Comparison of ENCODE assay signal across 10 cellular contexts in the genomic region with DNA sequence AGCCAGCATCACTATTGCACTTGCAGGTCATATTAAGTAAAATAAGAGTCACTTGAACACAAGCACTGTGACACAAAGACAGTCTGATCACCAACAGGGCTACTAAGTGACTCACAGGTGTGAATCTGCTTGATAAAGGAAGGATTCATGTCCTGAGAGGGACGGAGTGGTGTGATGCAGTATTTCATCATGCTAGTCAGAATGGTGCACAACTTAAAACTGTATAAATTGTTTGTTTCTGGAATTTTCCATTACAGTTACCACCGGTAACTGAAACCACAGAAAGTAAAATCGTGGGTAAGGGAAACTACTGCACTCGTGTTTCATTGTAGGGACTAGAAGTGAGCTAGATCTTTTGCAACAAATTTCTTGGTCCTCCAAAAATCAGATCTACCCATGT.
DNase-seq lines count a peak whose midpoint lies in the region; ATAC-seq lines count a peak whose summit lies in the region.
"Had no signal": no experiment of that assay in that cellular context is flagged by ENCODE, and none has a peak within 500 bp of the region (broad histone marks: within the 10 kb centered on the region; RNA-seq: fewer than 3 reads in every experiment).

No MANE protein-coding gene starts in this region.

- DNase-seq in activated gamma-delta T cell treated with anti-CD3 and anti-CD28 coated beads, Interleukin-2, amount 50 U/mL, for 16 hours (ENCODE audit: low read depth): peak; percentile 3
- DNase-seq in activated gamma-delta T cell (lab: John Stamatoyannopoulos, UW) (no peak), posterior cingulate gyrus (no peak)
- no peak for DNase-seq in activated naive CD8-positive, alpha-beta T cell treated with anti-CD3 and anti-CD28 coated beads, Interleukin-2, amount 50 U/mL, for 24 hours
- DNase-seq: NCI-H2081 treated with DMSO at 0.1 percent for 48 hours had no signal

- H3K27ac Mint-ChIP-seq in activated naive CD8-positive, alpha-beta T cell treated with anti-CD3 and anti-CD28 coated beads, Interleukin-2, amount 50 U/mL, for 24 hours: peak overlapping the region; percentile 87
- peak overlapping the region; percentile 90 for H3K27ac Mint-ChIP-seq in stimulated activated naive CD8-positive, alpha-beta T cell treated with anti-CD3 and anti-CD28 coated beads, Interleukin-15, Interleukin-2, amounts not matched to agents 100 ng/mL and 50 ng/mL, for 24 hours
- H3K27ac Mint-ChIP-seq: CD4-positive, CD25-positive, alpha-beta regulatory T cell had no signal

- ATAC-seq in HG03520 (IDR thresholded peaks at IDR 0.05; ENCODE audit: unreplicated experiment) (peak; percentile 78), HG02970 (IDR thresholded peaks at IDR 0.05; ENCODE audit: low FRiP score, unreplicated experiment) (no peak), HG03097 (IDR thresholded peaks at IDR 0.05; ENCODE audit: low FRiP score, unreplicated experiment) (no peak)
- ATAC-seq in activated naive CD8-positive, alpha-beta T cell treated with anti-CD3 and anti-CD28 coated beads, Interleukin-2, amount 50 U/mL, for 24 hours: peak; percentile 97

- intact Hi-C loops in posterior cingulate gyrus (cut with DNase I): no loop called here

- no peaks in the 10 kb centered on the region for H3K9me3 Mint-ChIP-seq in activated naive CD8-positive, alpha-beta T cell treated with anti-CD3 and anti-CD28 coated beads, Interleukin-2, amount 50 U/mL, for 24 hours
- H3K9me3 Mint-ChIP-seq in stimulated activated naive CD8-positive, alpha-beta T cell treated with anti-CD3 and anti-CD28 coated beads, Interleukin-15, Interleukin-2, amounts not matched to agents 100 ng/mL and 50 ng/mL, for 24 hours: no peaks in the 10 kb centered on the region
- H3K9me3 Mint-ChIP-seq: CD4-positive, CD25-positive, alpha-beta regulatory T cell had no signal

- peak overlapping the region; percentile 10 for H3K4me3 Mint-ChIP-seq in activated naive CD8-positive, alpha-beta T cell treated with anti-CD3 and anti-CD28 coated beads, Interleukin-2, amount 50 U/mL, for 24 hours
- H3K4me3 Mint-ChIP-seq in stimulated activated naive CD8-positive, alpha-beta T cell treated with anti-CD3 and anti-CD28 coated beads, Interleukin-15, Interleukin-2, amounts not matched to agents 100 ng/mL and 50 ng/mL, for 24 hours: peak overlapping the region; percentile 48
- H3K4me3 Mint-ChIP-seq: CD4-positive, CD25-positive, alpha-beta regulatory T cell had no signal

- H3K36me3 Mint-ChIP-seq in activated naive CD8-positive, alpha-beta T cell treated with anti-CD3 and anti-CD28 coated beads, Interleukin-2, amount 50 U/mL, for 24 hours (ENCODE audit: low read depth): peaks cover 2% of the 10 kb centered on the region
- peaks cover 9% of the 10 kb centered on the region for H3K36me3 Mint-ChIP-seq in stimulated activated naive CD8-positive, alpha-beta T cell treated with anti-CD3 and anti-CD28 coated beads, Interleukin-15, Interleukin-2, amounts not matched to agents 100 ng/mL and 50 ng/mL, for 24 hours (ENCODE audit: low read depth)
- H3K36me3 Mint-ChIP-seq: CD4-positive, CD25-positive, alpha-beta regulatory T cell had no signal

- no peaks in the 10 kb centered on the region for H3K27me3 Mint-ChIP-seq in activated naive CD8-positive, alpha-beta T cell treated with anti-CD3 and anti-CD28 coated beads, Interleukin-2, amount 50 U/mL, for 24 hours
- no peaks in the 10 kb centered on the region for H3K27me3 Mint-ChIP-seq in stimulated activated naive CD8-positive, alpha-beta T cell treated with anti-CD3 and anti-CD28 coated beads, Interleukin-15, Interleukin-2, amounts not matched to agents 100 ng/mL and 50 ng/mL, for 24 hours
- H3K27me3 Mint-ChIP-seq: CD4-positive, CD25-positive, alpha-beta regulatory T cell had no signal

- H3K4me1 Mint-ChIP-seq in activated naive CD8-positive, alpha-beta T cell treated with anti-CD3 and anti-CD28 coated beads, Interleukin-2, amount 50 U/mL, for 24 hours: peaks cover 68% of the 10 kb centered on the region
- H3K4me1 Mint-ChIP-seq in stimulated activated naive CD8-positive, alpha-beta T cell treated with anti-CD3 and anti-CD28 coated beads, Interleukin-15, Interleukin-2, amounts not matched to agents 100 ng/mL and 50 ng/mL, for 24 hours (ENCODE audit: low read depth): peaks cover 71% of the 10 kb centered on the region

Comparison
In these comparisons a context has a peak if more than half of its experiments do, and no peak if none do; other contexts are left out.
1. ATAC-seq: peak in HG03520 (single experiment) and activated naive CD8-positive, alpha-beta T cell treated with anti-CD3 and anti-CD28 coated beads, Interleukin-2, amount 50 U/mL, for 24 hours (single experiment); none in HG02970 (single experiment) and HG03097 (single experiment).